14 cellular contexts compared by ENCODE assay signal in the genomic region with DNA sequence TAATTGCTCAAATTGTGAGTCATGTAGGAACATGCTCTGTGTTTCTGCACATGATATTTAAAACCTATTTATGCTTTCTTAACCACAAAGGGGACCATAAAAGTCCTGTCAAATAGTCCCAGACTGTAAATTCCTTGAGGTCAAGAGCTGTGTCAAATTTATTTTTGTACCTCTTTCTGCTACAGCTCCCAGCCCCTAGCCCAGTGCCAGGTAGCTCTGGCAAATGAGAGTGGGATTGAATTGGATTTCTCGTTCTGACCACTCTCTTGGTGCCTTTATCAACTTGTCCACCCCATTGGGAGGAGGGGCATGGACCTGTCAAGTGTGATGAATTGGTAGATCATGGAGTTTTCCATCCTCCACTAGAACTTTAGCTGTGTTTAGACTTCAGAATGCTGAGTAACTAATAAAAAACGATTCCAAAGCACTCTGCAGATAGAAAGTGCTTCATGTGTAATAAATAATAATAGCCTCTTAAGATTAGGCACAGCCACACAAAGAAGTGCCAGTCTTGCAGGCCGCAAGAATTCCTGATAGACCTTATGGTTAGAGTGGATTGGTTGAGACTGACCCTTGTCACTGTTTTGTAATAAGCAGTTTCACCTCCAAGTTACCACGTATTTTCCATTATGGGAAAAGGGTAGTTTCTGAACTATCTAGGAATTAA.
DNase-seq lines count a peak whose midpoint lies in the region; ATAC-seq, FAIRE-seq and TF ChIP-seq lines count a peak whose summit lies in the region.
"Had no signal": no experiment of that assay in that cellular context is flagged by ENCODE, and none has a peak within 500 bp of the region (broad histone marks: within the 10 kb centered on the region; RNA-seq: fewer than 3 reads in every experiment).

No MANE protein-coding gene starts in this region.

- no peak overlapping the region for H3K4me3 ChIP-seq in sigmoid colon
- no peak overlapping the region for H3K4me3 ChIP-seq in tibial nerve
- no peak overlapping the region for H3K4me3 ChIP-seq in neuronal stem cell (ENCODE audit: low read length in 2 of 2)

- H3K36me3 ChIP-seq in sigmoid colon (no peaks in the 10 kb centered on the region), tibial nerve (no peaks in the 10 kb centered on the region), neuronal stem cell (replicated peaks in 1 of 2; ENCODE audit: control insufficient read depth in 2 of 2, insufficient read depth in 2 of 2, low read length in 2 of 2) (peaks cover 0 to 15% of the 10 kb centered on the region in 2 donors)

- peak; percentile 7 for FAIRE-seq in RCC 7860 (lab: Jason Lieb, UNC)
- FAIRE-seq: GM12891, urothelium cell line had no signal

- no peak overlapping the region for H2AFZ ChIP-seq in neuronal stem cell (ENCODE audit: low read length)

- H3K27me3 ChIP-seq in sigmoid colon (no peaks in the 10 kb centered on the region), tibial nerve (no peaks in the 10 kb centered on the region), neuronal stem cell (ENCODE audit: control insufficient read depth in 3 of 3, insufficient read depth in 3 of 3, low read depth in 1 of 3, low read length in 3 of 3) (no peaks in the 10 kb centered on the region)
- H3K27me3 ChIP-seq: foreskin keratinocyte had no signal

- H3K14ac ChIP-seq in neuronal stem cell (ENCODE audit: low read length), result no peak overlapping the region

- WGBS in sigmoid colon, 2 donors, result 79 to 80% methylated on average over 4 of the region's 4 CpGs
- 74 to 81% methylated on average over 4 of the region's 4 CpGs for WGBS in tibial nerve, 2 donors
- no CpG with 5 or more reads among the region's 4 CpGs for WGBS in neuronal stem cell (ENCODE audit: extremely low coverage in 2 of 2, insufficient read length in 2 of 2, insufficient replicate concordance in 1 of 2), 2 donors

- no peak overlapping the region for H2BK15ac ChIP-seq in neuronal stem cell (ENCODE audit: low read length)

- no peak overlapping the region for H2BK12ac ChIP-seq in neuronal stem cell (ENCODE audit: low read length)

- H3K9ac ChIP-seq in neuronal stem cell (ENCODE audit: low read depth, low read length, poor library complexity), result no peak overlapping the region

- no peak overlapping the region for H4K91ac ChIP-seq in neuronal stem cell (ENCODE audit: low read depth, low read length, poor library complexity)

- no peak for ATAC-seq in stimulated activated naive CD8-positive, alpha-beta T cell treated with anti-CD3 and anti-CD28 coated beads, Interleukin-15, Interleukin-2, amounts not matched to agents 100 U/mL and 50 U/mL, for 24 hours
- ATAC-seq: foreskin keratinocyte had no signal

- TF ChIP-seq CTCF in sigmoid colon (IDR thresholded peaks at IDR 0.05), result no peak
- TF ChIP-seq CTCF in tibial nerve (IDR thresholded peaks at IDR 0.05), result no peak

- H2BK120ac ChIP-seq in neuronal stem cell (ENCODE audit: low read depth, low read length), result no peak overlapping the region

- no peak overlapping the region for H2AK5ac ChIP-seq in neuronal stem cell (ENCODE audit: low read depth, low read length)

- H2BK5ac ChIP-seq in neuronal stem cell (ENCODE audit: low read length), result no peak overlapping the region

- TF ChIP-seq POLR2A in sigmoid colon (IDR thresholded peaks at IDR 0.05) (no peak), tibial nerve (IDR thresholded peaks at IDR 0.05) (no peak)

- intact Hi-C loops in sigmoid colon (cut with DNase I), result loop anchor here (5.0 kb wide), 1 partner anchor 222 kb away; no protein-coding TSS in a partner anchor

- H3K23ac ChIP-seq in neuronal stem cell (ENCODE audit: low read depth, low read length, poor library complexity), result no peak overlapping the region

- no peak overlapping the region for H4K8ac ChIP-seq in neuronal stem cell (ENCODE audit: low read depth, low read length)

- H3K4me1 ChIP-seq in sigmoid colon (peaks cover 0 to 96% (median 85%) of the 10 kb centered on the region in 4 donors), tibial nerve (peaks cover 0 to 47% (median 23%) of the 10 kb centered on the region in 4 donors), neuronal stem cell (ENCODE audit: control insufficient read depth in 2 of 2, insufficient read depth in 1 of 2, low read depth in 1 of 2, low read length in 2 of 2) (peaks cover 16 to 28% of the 10 kb centered on the region in 2 donors)

- TF ChIP-seq EP300 in sigmoid colon (IDR thresholded peaks at IDR 0.05) (peak in 2 of 4 donors; percentile 30 to 64), tibial nerve (IDR thresholded peaks at IDR 0.05) (no peak)

- H3K18ac ChIP-seq in neuronal stem cell (ENCODE audit: low read length), result no peak overlapping the region

- DNase-seq in DMS79 treated with DMSO at 0.1 percent for 48 hours (lab: John Stamatoyannopoulos, UW), result peak; percentile 94
- no peak for DNase-seq in RCC 7860 (ENCODE audit: low spot score)
- DNase-seq in glomerular visceral epithelial cell (ENCODE audit: extremely low spot score), result peak; percentile 45
- DNase-seq in sigmoid colon, result no peak
- no peak for DNase-seq in tibial nerve (ENCODE audit: low spot score in 2 of 2)
- no peak for DNase-seq in neuronal stem cell (ENCODE audit: low spot score)
- no peak for DNase-seq in stimulated activated naive CD8-positive, alpha-beta T cell treated with anti-CD3 and anti-CD28 coated beads, Interleukin-15, Interleukin-2, amounts not matched to agents 100 U/mL and 50 U/mL, for 24 hours
- DNase-seq in effector CD8-positive, alpha-beta T cell (lab: John Stamatoyannopoulos, UW), result no peak
- DNase-seq: activated CD8-positive, alpha-beta memory T cell treated with anti-CD3 and anti-CD28 coated beads, Interleukin-2, amount 50 U/mL, for 4 hours; DND-41; foreskin keratinocyte; NCI-H2107 had no signal

- H3K27ac ChIP-seq in sigmoid colon, result peak overlapping the region; percentile 88 to 94 (median 90)
- peak overlapping the region in 2 of 4 donors; percentile 46 to 71 for H3K27ac ChIP-seq in tibial nerve
- H3K27ac ChIP-seq in neuronal stem cell (replicated peaks; ENCODE audit: low read length), result no peak overlapping the region
- H3K27ac ChIP-seq: foreskin keratinocyte had no signal

- no peaks in the 10 kb centered on the region for H3K79me1 ChIP-seq in neuronal stem cell (ENCODE audit: low read depth, low read length)

- H3K4me2 ChIP-seq in neuronal stem cell (ENCODE audit: insufficient read depth, low read length, poor library complexity, severe bottlenecking), result no peak overlapping the region

- H3K4ac ChIP-seq in neuronal stem cell (ENCODE audit: low read length), result no peak overlapping the region

- H3K9me3 ChIP-seq in sigmoid colon (no peaks in the 10 kb centered on the region), tibial nerve (no peaks in the 10 kb centered on the region), neuronal stem cell (replicated peaks in 1 of 2; ENCODE audit: control insufficient read depth in 2 of 2, insufficient read depth in 1 of 2, low read depth in 1 of 2, low read length in 2 of 2) (no peaks in the 10 kb centered on the region)

Comparison
In these comparisons a context has a peak if more than half of its experiments do, and no peak if none do; other contexts are left out.
1. DNase-seq: peak in DMS79 treated with DMSO at 0.1 percent for 48 hours (single experiment) and glomerular visceral epithelial cell (single experiment); none in RCC 7860 (single experiment), sigmoid colon (single experiment), tibial nerve (0 of 2), neuronal stem cell (single experiment), stimulated activated naive CD8-positive, alpha-beta T cell treated with anti-CD3 and anti-CD28 coated beads, Interleukin-15, Interleukin-2, amounts not matched to agents 100 U/mL and 50 U/mL, for 24 hours (single experiment) and effector CD8-positive, alpha-beta T cell (single experiment).